ENCODE assay signal across 8 cellular contexts in genomic region chr17:59106463-59107305, GRCh38. TPM values are rescaled to one million over a fixed set of nuclear protein-coding genes. Genes with fewer than 3 reads are reported as not detected.
A peak's percentile ranks its signal among the peaks of the same experiment; 100 is the strongest.
DNase-seq lines count a peak whose midpoint lies in the region; ATAC-seq, FAIRE-seq and TF ChIP-seq lines count a peak whose summit lies in the region.

Gene TRIM37 (minus strand): TSS chr17:59106880. CDS start chr17:59106461, 419 bp downstream.

- peaks cover 0 to 26% of the 10 kb centered on the region in 2 donors for H3K36me3 ChIP-seq in psoas muscle (ENCODE audit: insufficient read depth in 1 of 2, low read depth in 1 of 2)

- H3K27ac ChIP-seq in angular gyrus (ENCODE audit: low read depth, low read length), result peak within 1 kb of the TSS; percentile 90
- H3K27ac ChIP-seq in psoas muscle, result peak within 1 kb of the TSS; percentile 88

- peak; percentile 95 for ATAC-seq in GM18498 (IDR thresholded peaks at IDR 0.05; ENCODE audit: unreplicated experiment)
- ATAC-seq in HG02938 (IDR thresholded peaks at IDR 0.05; ENCODE audit: unreplicated experiment), result peak; percentile 88
- ATAC-seq in left ventricle myocardium superior, result peak; percentile 98
- ATAC-seq in psoas muscle, result peak; percentile 96 to 99 (median 97)

- peak; percentile 98 for FAIRE-seq in urothelium cell line (lab: Jason Lieb, UNC)

- peak within 1 kb of the TSS; percentile 90 for H3K4me3 ChIP-seq in psoas muscle

- 0% methylated on average over 72 to 89 of the region's 89 CpGs for WGBS in psoas muscle, 3 donors

- no peaks in the 10 kb centered on the region for H3K27me3 ChIP-seq in psoas muscle (ENCODE audit: insufficient read depth in 3 of 3, low read length in 2 of 3)

- H3K9me3 ChIP-seq in psoas muscle, result no peaks in the 10 kb centered on the region

- intact Hi-C loops in left ventricle myocardium superior (cut with micrococcal nuclease), result no loop called here
- intact Hi-C loops in psoas muscle (cut with DNase I), result loop anchor here in 1 of 2 donors (5.0 kb wide), 1 partner anchor 46 kb away; no protein-coding TSS in a partner anchor

- TF ChIP-seq CTCF in psoas muscle (IDR thresholded peaks at IDR 0.05), result no peak

- H3K4me1 ChIP-seq in psoas muscle, result peaks cover 12% of the 10 kb centered on the region

- DNase-seq in NCI-H187 (lab: John Stamatoyannopoulos, UW) (peak; percentile 94 to 95), T-helper 2 cell (peak; percentile 96 to 100 (median 99)), left ventricle myocardium superior (peak; percentile 98), psoas muscle (peak; percentile 97 to 99), urothelium cell line (ENCODE audit: low spot score) (peak; percentile 100)

RNA-seq across cellular contexts. Expression of gene TRIM37, which starts in this region (rescaled TPM):
- 19.4 TPM for total RNA-seq in left ventricle myocardium superior
- 10 to 100 TPM; 12.1 to 16.2 (median 14.7) TPM for total RNA-seq in psoas muscle
- polyA plus RNA-seq in psoas muscle, result 10 to 100 TPM in 1 of 3 donors, 1 to 10 TPM in 2; 6.8 to 17.6 (median 9.5) TPM

Comparison
In these comparisons a context has a peak if more than half of its experiments do, and no peak if none do; other contexts are left out.
1. Peak in every context shown above with its lines: DNase-seq, ATAC-seq, H3K4me3 ChIP-seq and H3K27ac ChIP-seq.